ENCODE assay signal across 7 cellular contexts in the genomic region with DNA sequence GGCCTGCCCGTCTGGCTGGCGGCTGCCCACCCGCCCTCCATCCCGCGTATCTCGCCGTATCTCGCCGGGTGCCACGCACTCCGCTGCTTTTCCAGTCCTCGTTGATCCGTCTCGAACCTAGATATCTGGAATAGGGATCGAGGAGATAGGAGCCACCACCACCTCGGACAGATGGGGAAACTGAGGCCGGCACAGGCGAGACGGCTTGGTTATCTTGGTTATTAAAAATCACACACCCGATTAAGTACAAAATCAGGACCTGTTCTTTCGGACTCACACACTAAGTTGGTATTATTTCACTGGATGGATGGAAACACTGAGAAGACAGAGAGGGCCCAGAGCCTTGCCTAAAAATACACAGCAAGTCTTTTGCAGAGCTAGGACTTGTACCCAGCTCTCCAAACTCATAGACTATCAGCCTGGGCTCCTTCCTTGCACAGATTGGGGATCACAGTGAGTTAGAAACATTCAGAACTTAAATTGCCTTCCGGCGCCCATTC. TPM values are rescaled to one million over a fixed set of nuclear protein-coding genes. Genes with fewer than 3 reads are reported as not detected.
DNase-seq lines count a peak whose midpoint lies in the region; ATAC-seq and TF ChIP-seq lines count a peak whose summit lies in the region.

No MANE protein-coding gene starts in this region.

- peaks cover 18% of the 10 kb centered on the region for H3K4me1 ChIP-seq in skeletal muscle satellite cell (ENCODE audit: control insufficient read depth, insufficient read depth, low read length)

- ATAC-seq in T-helper 17 cell = no peak
- ATAC-seq in HG03520 (IDR thresholded peaks at IDR 0.05; ENCODE audit: unreplicated experiment) = no peak

- H3K4me3 ChIP-seq in H7 (ENCODE audit: insufficient read depth, low read depth, low read length) (peak overlapping the region; percentile 84), skeletal muscle satellite cell (ENCODE audit: low read length) (peak overlapping the region; percentile 97)

- TF ChIP-seq CTCF in glutamatergic neuron (IDR thresholded peaks at IDR 0.05; ENCODE audit: partially characterized antibody, unreplicated experiment) = no peak

- peaks cover 33% of the 10 kb centered on the region for H3K4me1 Mint-ChIP-seq in T-helper 17 cell
- H3K4me1 Mint-ChIP-seq in glutamatergic neuron (ENCODE audit: low read depth, unreplicated experiment) = peaks cover 9% of the 10 kb centered on the region

- H3K27me3 ChIP-seq in H7 (ENCODE audit: control insufficient read depth, insufficient read depth, low read length) (no peaks in the 10 kb centered on the region; the same call in 1 of the 2 replicates), skeletal muscle satellite cell (ENCODE audit: control insufficient read depth, insufficient read depth, low read length) (no peaks in the 10 kb centered on the region)

- H3K36me3 ChIP-seq in H7 (replicated peaks; ENCODE audit: control insufficient read depth, insufficient read depth, low read length) (no peaks in the 10 kb centered on the region), skeletal muscle satellite cell (ENCODE audit: insufficient read depth, low read length) (peaks cover 3% of the 10 kb centered on the region)

- H3K9me3 Mint-ChIP-seq in glutamatergic neuron (ENCODE audit: unreplicated experiment) = peaks cover 10% of the 10 kb centered on the region

- peak overlapping the region; percentile 94 for H3K4me3 Mint-ChIP-seq in T-helper 17 cell
- peak overlapping the region; percentile 93 for H3K4me3 Mint-ChIP-seq in glutamatergic neuron (ENCODE audit: unreplicated experiment)

- peaks cover 2% of the 10 kb centered on the region for H3K36me3 Mint-ChIP-seq in T-helper 17 cell (ENCODE audit: low read depth)
- no peaks in the 10 kb centered on the region for H3K36me3 Mint-ChIP-seq in glutamatergic neuron (ENCODE audit: unreplicated experiment)

- H3K27ac Mint-ChIP-seq in T-helper 17 cell = peak overlapping the region; percentile 97
- peak overlapping the region; percentile 29 for H3K27ac Mint-ChIP-seq in glutamatergic neuron (ENCODE audit: unreplicated experiment)

- no peaks in the 10 kb centered on the region for H3K27me3 Mint-ChIP-seq in T-helper 17 cell
- H3K27me3 Mint-ChIP-seq in glutamatergic neuron (ENCODE audit: unreplicated experiment) = peaks cover 9% of the 10 kb centered on the region

- peak overlapping the region; percentile 90 for H3K9ac ChIP-seq in skeletal muscle satellite cell (ENCODE audit: low read depth, low read length)

- H3K4me2 ChIP-seq in skeletal muscle satellite cell (ENCODE audit: low read length) = peak overlapping the region; percentile 96

- H3K9me3 ChIP-seq in T-helper 17 cell (ENCODE audit: control insufficient read depth, low read length, poor library complexity, severe bottlenecking) (no peaks in the 10 kb centered on the region), skeletal muscle satellite cell (replicated peaks; ENCODE audit: low read length) (no peaks in the 10 kb centered on the region)

- DNase-seq in H7 (no peak), T-helper 17 cell (no peak), glutamatergic neuron (no peak), NCI-H1694 (lab: John Stamatoyannopoulos, UW) (no peak), T1000 (lab: John Stamatoyannopoulos, UW) (no peak)

RNA-seq across cellular contexts. Expression of gene SLC26A2, which starts 0.7 kb away (rescaled TPM):
- 6.1 and 6.7 TPM in 2 replicates for total RNA-seq in H7 (2014; rRNA removed; shearing (Covaris generic))
- total RNA-seq in T-helper 17 cell = 1 to 10 TPM; 4.6 to 5.2 TPM
- total RNA-seq in glutamatergic neuron (ENCODE audit: unreplicated experiment) = 4.7 TPM
- total RNA-seq in skeletal muscle satellite cell (2012; rRNA removed) = 11.7 and 12.0 TPM in 2 replicates

RNA-seq across cellular contexts. Expression of gene PDE6A, which starts 16.6 kb away (rescaled TPM):
- not detected in 2 replicates for total RNA-seq in H7 (2014; rRNA removed; shearing (Covaris generic))
- total RNA-seq in T-helper 17 cell (not detected), glutamatergic neuron (ENCODE audit: unreplicated experiment) (not detected)
- not detected in 2 replicates for total RNA-seq in skeletal muscle satellite cell (2012; rRNA removed)

RNA-seq across cellular contexts. Expression of gene TIGD6, which starts 39.2 kb away (rescaled TPM):
- 3.9 and 4.4 TPM in 2 replicates for total RNA-seq in H7 (2014; rRNA removed; shearing (Covaris generic))
- total RNA-seq in T-helper 17 cell = 1 to 10 TPM; 1.4 to 2.0 TPM
- 3.3 TPM for total RNA-seq in glutamatergic neuron (ENCODE audit: unreplicated experiment)
- 4.6 and 5.5 TPM in 2 replicates for total RNA-seq in skeletal muscle satellite cell (2012; rRNA removed)

RNA-seq across cellular contexts. Expression of gene HMGXB3, which starts 39.3 kb away (rescaled TPM):
- total RNA-seq in H7 (2014; rRNA removed; shearing (Covaris generic)) = 23.8 and 30.7 TPM in 2 replicates
- total RNA-seq in T-helper 17 cell = 10 to 100 TPM; 31.9 to 40.8 TPM
- 48.6 TPM for total RNA-seq in glutamatergic neuron (ENCODE audit: unreplicated experiment)
- total RNA-seq in skeletal muscle satellite cell (2012; rRNA removed) = 36.3 and 38.0 TPM in 2 replicates
